1 cellular context compared by ENCODE assay signal in genomic region chr6:69601132-69601531, GRCh38.
TF ChIP-seq lines count a peak whose summit lies in the region.

No MANE protein-coding gene starts in this region.

TF ChIP-seq in SK-N-SH, 30 proteins besides CTCF, POLR2A, EP300 and RAD21 (continued from another document):
- TF ChIP-seq RCOR1 (IDR thresholded peaks at IDR 0.05; ENCODE audit: low read length) = no peak
- TF ChIP-seq, protein P1, sequence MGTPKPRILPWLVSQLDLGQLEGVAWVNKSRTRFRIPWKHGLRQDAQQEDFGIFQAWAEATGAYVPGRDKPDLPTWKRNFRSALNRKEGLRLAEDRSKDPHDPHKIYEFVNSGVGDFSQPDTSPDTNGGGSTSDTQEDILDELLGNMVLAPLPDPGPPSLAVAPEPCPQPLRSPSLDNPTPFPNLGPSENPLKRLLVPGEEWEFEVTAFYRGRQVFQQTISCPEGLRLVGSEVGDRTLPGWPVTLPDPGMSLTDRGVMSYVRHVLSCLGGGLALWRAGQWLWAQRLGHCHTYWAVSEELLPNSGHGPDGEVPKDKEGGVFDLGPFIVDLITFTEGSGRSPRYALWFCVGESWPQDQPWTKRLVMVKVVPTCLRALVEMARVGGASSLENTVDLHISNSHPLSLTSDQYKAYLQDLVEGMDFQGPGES (IDR thresholded peaks at IDR 0.05; ENCODE audit: low read depth, low read length) = no peak
- TF ChIP-seq CHD2 (IDR thresholded peaks at IDR 0.05; ENCODE audit: low read length, partially characterized antibody) = no peak
